17 cellular contexts compared by ENCODE assay signal in the genomic region with DNA sequence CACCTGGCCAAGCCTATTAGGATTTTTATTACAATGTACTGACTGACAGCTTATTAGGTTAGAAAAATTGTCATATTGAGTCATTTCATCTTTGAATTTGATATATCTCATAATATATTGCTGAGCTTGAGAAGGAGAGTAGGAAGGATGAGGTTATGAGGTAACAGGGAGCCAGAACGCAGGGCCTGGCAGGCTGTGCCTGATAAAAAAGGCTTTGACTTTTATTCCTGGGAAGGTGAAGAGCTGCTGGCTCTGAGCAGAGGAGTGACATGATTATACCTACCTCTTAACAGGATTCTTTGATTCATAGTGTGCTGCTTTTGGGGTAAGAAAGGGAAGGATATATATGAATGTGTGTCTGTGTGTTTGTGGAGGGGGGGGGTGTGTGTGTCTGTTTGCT.
"Had no signal": no experiment of that assay in that cellular context is flagged by ENCODE, and none has a peak within 500 bp of the region (broad histone marks: within the 10 kb centered on the region; RNA-seq: fewer than 3 reads in every experiment).

No MANE protein-coding gene starts in this region.

- H3K9me3 Mint-ChIP-seq: activated B cell treated with CpG ODN at 0.5 μM for 24 hours, T-cell, type B pancreatic cell had no signal

- H3K4me1 ChIP-seq: stomach had no signal

- H3K27ac Mint-ChIP-seq: activated B cell treated with CpG ODN at 0.5 μM for 24 hours, mesothelial cell of epicardium, type B pancreatic cell had no signal

- H3K4me3 Mint-ChIP-seq: activated B cell treated with CpG ODN at 0.5 μM for 24 hours; activated naive CD8-positive, alpha-beta T cell; mesothelial cell of epicardium; T-cell; type B pancreatic cell had no signal

- H3K27me3 ChIP-seq: stomach had no signal

- ATAC-seq: T-cell had no signal

- H3K27me3 Mint-ChIP-seq: activated B cell treated with CpG ODN at 0.5 μM for 24 hours; activated naive CD8-positive, alpha-beta T cell; T-cell; type B pancreatic cell had no signal

- H3K4me1 Mint-ChIP-seq: T-cell had no signal

- H3K27ac ChIP-seq: stomach had no signal

- H3K9me3 ChIP-seq: stomach had no signal

- DNase-seq: activated B cell treated with CpG ODN at 0.5 μM for 24 hours; activated CD4-positive, alpha-beta T cell treated with anti-CD3 and anti-CD28 coated beads, Interleukin-2, amount 50 U/mL, for 1 hour; activated effector memory CD4-positive, alpha-beta T cell treated with Interleukin-2 at 50 U/mL for 16 hours; foreskin fibroblast; hippocampal formation; islet precursor cell; occipital lobe; SIG-M5; stimulated activated CD4-positive, alpha-beta T cell treated with anti-CD3 and anti-CD28 coated beads, Interleukin-12 subunit alpha, Interleukin-12 subunit beta, amount 100 ng/mL, for 4 hours; stimulated activated CD4-positive, alpha-beta T cell treated with anti-CD3 and anti-CD28 coated beads, Interleukin-1b, Interleukin-23, amount 100 ng/mL, for 48 hours; stimulated activated CD8-positive, alpha-beta memory T cell treated with anti-CD3 and anti-CD28 coated beads, Interleukin-4, amount 100 ng/mL, for 48 hours; stomach; T-cell; T-helper 9 cell had no signal

- H3K4me3 ChIP-seq: stomach had no signal
